Comparison of ENCODE assay signal across 8 cellular contexts in genomic region chr1:45803299-45803780, GRCh38. TPM values are rescaled to one million over a fixed set of nuclear protein-coding genes. Genes with fewer than 3 reads are reported as not detected.
DNase-seq lines count a peak whose midpoint lies in the region; ATAC-seq and TF ChIP-seq lines count a peak whose summit lies in the region.

Gene MAST2, plus strand, starts transcription at chr1:45803612. Its CDS starts 284 bp downstream, at chr1:45803896.

- ATAC-seq in GM19351 (IDR thresholded peaks at IDR 0.05; ENCODE audit: unreplicated experiment) = peak; percentile 92
- ATAC-seq in HG03469 (IDR thresholded peaks at IDR 0.05; ENCODE audit: unreplicated experiment) = peak; percentile 62
- peak; percentile 89 to 98 (median 97) for ATAC-seq in right lobe of liver

- intact Hi-C loops in dorsolateral prefrontal cortex (cut with DNase I) = loop anchor here (2.0 to 10.0 kb wide), 6 partner anchors 51 to 299 kb away; partner anchors contain the start of genes GPBP1L1 (in 2 of the 2), IPP (in 2 of the 2), TMEM69 (in 2 of the 2) and CCDC163 (in 1 of the 2)
- intact Hi-C loops in right lobe of liver (cut with DNase I) = loop anchor here in 1 of 2 donors (5.0 kb wide), 1 partner anchor 116 kb away; the partner anchor contains the start of genes GPBP1L1 and TMEM69

- H3K27ac ChIP-seq in BLaER1 treated with 17β-estradiol and CSF1 and Interleukin-3, amounts not matched to agents 10 nM and 100 nM = peak within 1 kb of the TSS; percentile 25 to 79 (median 67); a peak in 21 of 22 replicates
- H3K27ac ChIP-seq in dorsolateral prefrontal cortex (peak within 1 kb of the TSS in 43 of 59 donors; percentile 8 to 86 (median 61)), right lobe of liver (peak within 1 kb of the TSS; percentile 33 to 84 (median 51))

- peaks cover 0 to 5% (median 0%) of the 10 kb centered on the region in 11 experiments; a peak in 2 of 22 replicates for H3K9me3 ChIP-seq in BLaER1 treated with 17β-estradiol and CSF1 and Interleukin-3, amounts not matched to agents 10 nM and 100 nM (replicated peaks in 1 of 11)
- H3K9me3 ChIP-seq in right lobe of liver = no peaks in the 10 kb centered on the region

- H3K36me3 ChIP-seq in BLaER1 treated with 17β-estradiol and CSF1 and Interleukin-3, amounts not matched to agents 10 nM and 100 nM = peaks cover 0 to 25% (median 19%) of the 10 kb centered on the region in 11 experiments; a peak in 18 of 22 replicates
- H3K36me3 ChIP-seq in right lobe of liver = no peaks in the 10 kb centered on the region

- peaks cover 0 to 34% (median 7%) of the 10 kb centered on the region in 11 experiments; a peak in 8 of 22 replicates for H4K20me1 ChIP-seq in BLaER1 treated with 17β-estradiol and CSF1 and Interleukin-3, amounts not matched to agents 10 nM and 100 nM

- WGBS in right lobe of liver (ENCODE audit: insufficient coverage, low coverage, low lambda C conversion rate, missing lambda C conversion rate) = 0% methylated on average over 13 of the region's 58 CpGs

- H3K9ac ChIP-seq in BLaER1 treated with 17β-estradiol and CSF1 and Interleukin-3, amounts not matched to agents 10 nM and 100 nM = peak within 1 kb of the TSS; percentile 69 to 83 (median 78)

- peak in 5 of 56 donors; percentile 4 to 27 (median 13) for TF ChIP-seq CTCF in dorsolateral prefrontal cortex (IDR thresholded peaks at IDR 0.05 in 54 of 56, conservative IDR thresholded peaks at IDR 0.05 in 2 of 56; ENCODE audit: low read depth in 1 of 56, partially characterized antibody in 56 of 56)
- TF ChIP-seq CTCF in right lobe of liver (IDR thresholded peaks at IDR 0.05) = no peak

- H3K4me3 ChIP-seq in BLaER1 treated with 17β-estradiol and CSF1 and Interleukin-3, amounts not matched to agents 10 nM and 100 nM = peak within 1 kb of the TSS; percentile 62 to 82 (median 72)
- H3K4me3 ChIP-seq in dorsolateral prefrontal cortex (peak within 1 kb of the TSS; percentile 45 to 78 (median 64)), right lobe of liver (peak within 1 kb of the TSS; percentile 40 to 64 (median 49))

- peaks cover 25 to 36% (median 27%) of the 10 kb centered on the region in 10 experiments for H3K4me1 ChIP-seq in BLaER1 treated with 17β-estradiol and CSF1 and Interleukin-3, amounts not matched to agents 10 nM and 100 nM
- H3K4me1 ChIP-seq in right lobe of liver = peaks cover 0 to 21% (median 2%) of the 10 kb centered on the region in 4 donors

- TF ChIP-seq POLR2A in right lobe of liver (IDR thresholded peaks at IDR 0.05) = peak; percentile 91

- DNase-seq in NCI-H526 treated with DMSO at 0.1 percent for 48 hours (lab: John Stamatoyannopoulos, UW) = peak; percentile 92
- peak; percentile 69 to 76 for DNase-seq in activated CD4-positive, alpha-beta T cell treated with anti-CD3 and anti-CD28 coated beads, Interleukin-2, amount 50 U/mL, for 4 hours
- DNase-seq in dorsolateral prefrontal cortex = peak; percentile 73 to 92 (median 84)
- peak; percentile 92 to 95 (median 93) for DNase-seq in right lobe of liver
- peak; percentile 89 for DNase-seq in stimulated activated CD4-positive, alpha-beta T cell treated with anti-CD3 and anti-CD28 coated beads, Interleukin-4, amount 100 ng/mL, for 1 hour

- H3K4me2 ChIP-seq in BLaER1 treated with 17β-estradiol and CSF1 and Interleukin-3, amounts not matched to agents 10 nM and 100 nM = peak within 1 kb of the TSS; percentile 87 to 96 (median 92)

- no peaks in the 10 kb centered on the region for H3K27me3 ChIP-seq in BLaER1 treated with 17β-estradiol and CSF1 and Interleukin-3, amounts not matched to agents 10 nM and 100 nM
- no peaks in the 10 kb centered on the region for H3K27me3 ChIP-seq in dorsolateral prefrontal cortex
- no peaks in the 10 kb centered on the region for H3K27me3 ChIP-seq in right lobe of liver

RNA-seq across cellular contexts. Expression of gene MAST2, which starts in this region (rescaled TPM):
- total RNA-seq in dorsolateral prefrontal cortex = 10 to 100 TPM; 30.0 to 79.1 (median 44.2) TPM
- total RNA-seq in right lobe of liver = 10 to 100 TPM in 5 of 6 experiments, 1 to 10 TPM in 1; 9.9 to 14.9 (median 12.3) TPM

Comparison
In these comparisons a context has a peak if more than half of its experiments do, and no peak if none do; other contexts are left out.
1. Peak in every context shown above with its lines: DNase-seq, ATAC-seq, H3K4me3 ChIP-seq and H3K27ac ChIP-seq.